In the genomic region with DNA sequence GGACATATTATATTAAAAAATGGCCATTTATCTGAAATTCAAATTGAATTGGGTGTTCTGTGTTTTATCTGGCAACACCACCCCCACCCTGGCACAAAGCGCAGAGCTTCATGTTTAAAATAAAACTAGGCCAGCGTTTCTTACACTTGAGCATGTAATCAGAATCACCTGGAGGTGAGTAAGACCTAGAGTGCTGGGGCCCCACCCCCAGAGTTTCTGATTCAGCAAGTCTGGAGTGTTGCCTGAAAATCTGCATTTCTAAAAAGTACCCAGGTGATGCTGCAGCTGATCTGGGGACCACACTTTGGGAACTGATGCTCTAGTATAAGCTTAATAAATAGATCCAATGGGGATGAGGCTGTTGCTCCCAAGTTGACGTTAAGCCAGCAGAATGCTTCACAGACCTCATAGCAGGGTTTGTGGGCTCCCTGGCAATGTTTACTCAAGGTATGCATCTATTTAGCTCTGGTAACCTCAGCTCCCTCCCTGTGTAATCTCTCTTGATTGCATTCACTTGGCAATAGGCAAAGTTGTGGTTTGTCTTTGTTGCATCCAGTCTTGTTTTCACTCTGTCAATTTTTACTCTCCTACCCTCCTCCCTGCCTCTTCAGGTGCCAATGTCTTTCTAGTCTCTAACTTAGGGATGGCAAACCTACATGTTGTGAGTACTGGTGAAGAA, we compare ENCODE assay signal across 9 cellular contexts.
A peak's percentile ranks its signal among the peaks of the same experiment; 100 is the strongest.
DNase-seq lines count a peak whose midpoint lies in the region; ATAC-seq, FAIRE-seq and TF ChIP-seq lines count a peak whose summit lies in the region.
"Had no signal": no experiment of that assay in that cellular context is flagged by ENCODE, and none has a peak within 500 bp of the region (broad histone marks: within the 10 kb centered on the region; RNA-seq: fewer than 3 reads in every experiment).

No MANE protein-coding gene starts in this region.

- H3K79me2 ChIP-seq in astrocyte (ENCODE audit: insufficient read depth, low read length): no peaks in the 10 kb centered on the region

- H3K4me3 Mint-ChIP-seq in astrocyte (ENCODE audit: unreplicated experiment): no peak overlapping the region
- H3K4me3 Mint-ChIP-seq in stimulated activated memory B cell treated with anti-CD40 and anti-IgM and Interleukin-4, amounts not matched to agents 10 μg/mL and 1 μg/mL and 100 μg/mL, for 72 hours: no peak overlapping the region
- H3K4me3 Mint-ChIP-seq in immature natural killer cell: no peak overlapping the region

- H3K36me3 ChIP-seq in astrocyte (ENCODE audit: insufficient read depth, low read length) (no peaks in the 10 kb centered on the region), MG63 (no peaks in the 10 kb centered on the region)

- ATAC-seq in GM18867 (IDR thresholded peaks at IDR 0.05; ENCODE audit: unreplicated experiment): peak; percentile 75
- peak; percentile 87 for ATAC-seq in GM21619 (IDR thresholded peaks at IDR 0.05; ENCODE audit: unreplicated experiment)
- ATAC-seq in HG03439 (IDR thresholded peaks at IDR 0.05; ENCODE audit: unreplicated experiment): peak; percentile 78
- ATAC-seq in stimulated activated memory B cell treated with anti-CD40 and anti-IgM and Interleukin-4, amounts not matched to agents 10 μg/mL and 1 μg/mL and 100 μg/mL, for 72 hours: no peak

- H3K4me1 Mint-ChIP-seq in astrocyte (ENCODE audit: low read depth, unreplicated experiment) (peaks cover 2% of the 10 kb centered on the region), immature natural killer cell (peaks cover 14 to 16% of the 10 kb centered on the region in 2 donors)
- H3K4me1 Mint-ChIP-seq in stimulated activated memory B cell treated with anti-CD40 and anti-IgM and Interleukin-4, amounts not matched to agents 10 μg/mL and 1 μg/mL and 100 μg/mL, for 72 hours: no peaks in the 10 kb centered on the region

- H3K9me3 Mint-ChIP-seq in astrocyte (ENCODE audit: unreplicated experiment) (no peaks in the 10 kb centered on the region), immature natural killer cell (peaks cover 0 to 1% (median 0%) of the 10 kb centered on the region in 6 donors)
- peaks cover 3% of the 10 kb centered on the region for H3K9me3 Mint-ChIP-seq in stimulated activated memory B cell treated with anti-CD40 and anti-IgM and Interleukin-4, amounts not matched to agents 10 μg/mL and 1 μg/mL and 100 μg/mL, for 72 hours

- no peak overlapping the region for H3K27ac ChIP-seq in astrocyte (ENCODE audit: low read depth, low read length)

- no peaks in the 10 kb centered on the region for H3K4me1 ChIP-seq in astrocyte (ENCODE audit: insufficient read depth, low read length)

- FAIRE-seq in astrocyte (lab: Jason Lieb, UNC): no peak

- H4K20me1 ChIP-seq in astrocyte (ENCODE audit: insufficient read depth, low read length): no peaks in the 10 kb centered on the region

- no peaks in the 10 kb centered on the region for H3K27me3 ChIP-seq in astrocyte (ENCODE audit: insufficient read depth, low read length)
- H3K27me3 ChIP-seq in MG63: no peaks in the 10 kb centered on the region

- H3K4me3 ChIP-seq in astrocyte (ENCODE audit: insufficient read depth, low read depth, low read length) (no peak overlapping the region), MG63 (no peak overlapping the region)

- H3K27ac Mint-ChIP-seq in astrocyte (ENCODE audit: unreplicated experiment): no peak overlapping the region
- H3K27ac Mint-ChIP-seq in stimulated activated memory B cell treated with anti-CD40 and anti-IgM and Interleukin-4, amounts not matched to agents 10 μg/mL and 1 μg/mL and 100 μg/mL, for 72 hours: no peak overlapping the region
- H3K27ac Mint-ChIP-seq in immature natural killer cell: no peak overlapping the region

- no peak overlapping the region for H3K9ac ChIP-seq in astrocyte (ENCODE audit: low read length)

- H3K36me3 Mint-ChIP-seq in astrocyte (ENCODE audit: low read depth, unreplicated experiment): no peaks in the 10 kb centered on the region
- H3K36me3 Mint-ChIP-seq in stimulated activated memory B cell treated with anti-CD40 and anti-IgM and Interleukin-4, amounts not matched to agents 10 μg/mL and 1 μg/mL and 100 μg/mL, for 72 hours: no peaks in the 10 kb centered on the region
- no peaks in the 10 kb centered on the region for H3K36me3 Mint-ChIP-seq in immature natural killer cell

- peak; percentile 37 for DNase-seq in astrocyte (ENCODE audit: low read depth)
- DNase-seq in MG63: no peak
- DNase-seq in kidney glomerular epithelial cell (lab: John Stamatoyannopoulos, UW): no peak
- no peak for DNase-seq in immature natural killer cell
- DNase-seq: SIG-M5 had no signal

- H3K27me3 Mint-ChIP-seq in astrocyte (ENCODE audit: low read depth, unreplicated experiment): no peaks in the 10 kb centered on the region
- H3K27me3 Mint-ChIP-seq in stimulated activated memory B cell treated with anti-CD40 and anti-IgM and Interleukin-4, amounts not matched to agents 10 μg/mL and 1 μg/mL and 100 μg/mL, for 72 hours: no peaks in the 10 kb centered on the region
- H3K27me3 Mint-ChIP-seq in immature natural killer cell (ENCODE audit: low read depth in 3 of 3): peaks cover 0 to 5% (median 2%) of the 10 kb centered on the region in 3 donors

- H3K9me3 ChIP-seq in astrocyte (ENCODE audit: insufficient read depth, low read depth, low read length) (no peaks in the 10 kb centered on the region), MG63 (no peaks in the 10 kb centered on the region)

- no peak overlapping the region for H3K4me2 ChIP-seq in astrocyte (ENCODE audit: low read length)

- TF ChIP-seq CTCF in astrocyte (IDR thresholded peaks at IDR 0.05; ENCODE audit: insufficient read depth, low read depth, low read length): no peak

- H2AFZ ChIP-seq in astrocyte (ENCODE audit: low read depth, low read length): no peak overlapping the region
